Comparison of ENCODE assay signal across 8 cellular contexts in the genomic region with DNA sequence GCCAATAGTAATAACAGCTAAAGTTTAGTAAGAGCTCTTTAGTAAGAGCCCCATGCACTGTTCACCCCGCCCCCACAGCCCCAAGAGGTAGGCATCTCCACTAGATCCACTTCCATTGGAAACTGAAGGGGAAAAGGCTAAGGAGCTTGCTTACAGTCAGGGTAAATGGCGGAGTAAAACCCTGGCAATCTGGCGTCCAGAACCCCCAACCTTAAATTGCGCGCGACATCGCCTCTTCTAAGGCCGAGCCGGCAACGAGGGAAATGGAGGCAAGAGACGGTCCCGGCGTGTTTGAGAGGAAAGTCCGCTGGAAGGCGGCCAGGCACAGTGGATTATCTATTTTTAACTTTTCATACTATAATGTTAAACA. TPM values are rescaled to one million over a fixed set of nuclear protein-coding genes. Genes with fewer than 3 reads are reported as not detected.
DNase-seq lines count a peak whose midpoint lies in the region; ATAC-seq and TF ChIP-seq lines count a peak whose summit lies in the region.

No MANE protein-coding gene starts in this region.

- DNase-seq in Daoy (ENCODE audit: low read depth) (peak; percentile 27), SIG-M5 (lab: John Stamatoyannopoulos, UW) (peak; percentile 12), vagina (ENCODE audit: extremely low spot score in 2 of 2) (no peak), cerebellar cortex (ENCODE audit: low spot score) (no peak)
- no peak for DNase-seq in effector memory CD4-positive, alpha-beta T cell

- no peaks in the 10 kb centered on the region for H3K9me3 ChIP-seq in effector memory CD4-positive, alpha-beta T cell (ENCODE audit: control insufficient read depth, low read length)
- H3K9me3 ChIP-seq in mucosa of rectum (ENCODE audit: control insufficient read depth in 2 of 2, low read length in 2 of 2) (no peaks in the 10 kb centered on the region), vagina (no peaks in the 10 kb centered on the region)

- intact Hi-C loops in vagina (cut with DNase I), result no loop called here

- H3K4me3 ChIP-seq in effector memory CD4-positive, alpha-beta T cell (ENCODE audit: insufficient read depth, low read depth, low read length, poor library complexity, severe bottlenecking), result peak overlapping the region; percentile 98
- H3K4me3 ChIP-seq in mucosa of rectum (ENCODE audit: low read length in 2 of 2) (peak overlapping the region; percentile 81 to 98), vagina (peak overlapping the region; percentile 67 to 76)

- ATAC-seq in GM19468 (IDR thresholded peaks at IDR 0.05; ENCODE audit: extremely low read depth, unreplicated experiment) (peak; percentile 2), HG03521 (IDR thresholded peaks at IDR 0.05; ENCODE audit: unreplicated experiment) (peak; percentile 8)

- TF ChIP-seq CTCF in vagina (IDR thresholded peaks at IDR 0.05), result no peak

- H3K36me3 ChIP-seq in effector memory CD4-positive, alpha-beta T cell (ENCODE audit: control insufficient read depth, insufficient read depth, low read length), result no peaks in the 10 kb centered on the region
- H3K36me3 ChIP-seq in mucosa of rectum (ENCODE audit: control insufficient read depth in 2 of 2, insufficient read depth in 2 of 2, low read length in 2 of 2), result peaks cover 0 to 5% of the 10 kb centered on the region in 2 donors
- H3K36me3 ChIP-seq in vagina, result peaks cover 0 to 9% of the 10 kb centered on the region in 2 donors

- peaks cover 4% of the 10 kb centered on the region for H3K4me1 ChIP-seq in effector memory CD4-positive, alpha-beta T cell (ENCODE audit: control insufficient read depth, insufficient read depth, low read length, poor library complexity, severe bottlenecking)
- H3K4me1 ChIP-seq in mucosa of rectum (ENCODE audit: control insufficient read depth in 2 of 2, insufficient read depth in 2 of 2, low read length in 2 of 2) (peaks cover 0 to 19% of the 10 kb centered on the region in 2 donors), vagina (peaks cover 46% of the 10 kb centered on the region)

- H3K27ac ChIP-seq in effector memory CD4-positive, alpha-beta T cell (ENCODE audit: insufficient read depth, low read length, poor library complexity, severe bottlenecking), result peak overlapping the region; percentile 90
- peak overlapping the region in 1 of 2 donors; percentile 88 for H3K27ac ChIP-seq in mucosa of rectum (ENCODE audit: low read depth in 2 of 2, low read length in 2 of 2)
- peak overlapping the region; percentile 90 for H3K27ac ChIP-seq in vagina

- no peaks in the 10 kb centered on the region for H3K27me3 ChIP-seq in effector memory CD4-positive, alpha-beta T cell (replicated peaks; ENCODE audit: control insufficient read depth, insufficient read depth, low read length, poor library complexity, severe bottlenecking)
- H3K27me3 ChIP-seq in mucosa of rectum (ENCODE audit: control insufficient read depth in 2 of 2, insufficient read depth in 2 of 2, low read length in 2 of 2) (no peaks in the 10 kb centered on the region), vagina (no peaks in the 10 kb centered on the region)

- H3K9ac ChIP-seq in mucosa of rectum (ENCODE audit: low read depth in 1 of 2, low read length in 2 of 2), result peak overlapping the region; percentile 38 to 83

- TF ChIP-seq POLR2A in vagina (IDR thresholded peaks at IDR 0.05), result no peak

RNA-seq across cellular contexts. Expression of a gene that starts 0.6 kb away (rescaled TPM):
- total RNA-seq in Daoy (2014; rRNA removed; shearing (Covaris generic)), result 13.8 and 17.1 TPM in 2 replicates
- total RNA-seq in vagina, result 16.0 TPM

Comparison
In these comparisons a context has a peak if more than half of its experiments do, and no peak if none do; other contexts are left out.
1. DNase-seq: peak in Daoy (single experiment) and SIG-M5 (single experiment); none in effector memory CD4-positive, alpha-beta T cell (0 of 3), vagina (0 of 2) and cerebellar cortex (single experiment).
2. Peak in every context shown above with its lines, with median percentiles within 50 percentile points of each other: H3K4me3 ChIP-seq.